ENCODE assay signal across 16 cellular contexts in genomic region chr16:82070656-82071369, GRCh38. TPM values are rescaled to one million over a fixed set of nuclear protein-coding genes. Genes with fewer than 3 reads are reported as not detected.
DNase-seq lines count a peak whose midpoint lies in the region; ATAC-seq, FAIRE-seq and TF ChIP-seq lines count a peak whose summit lies in the region.
"Had no signal": no experiment of that assay in that cellular context is flagged by ENCODE, and none has a peak within 500 bp of the region (broad histone marks: within the 10 kb centered on the region; RNA-seq: fewer than 3 reads in every experiment).

No MANE protein-coding gene starts in this region.

- H3K9me3 Mint-ChIP-seq in activated CD4-positive, alpha-beta memory T cell treated with anti-CD3 and anti-CD28 coated beads, Interleukin-2, amount 10 ng/mL, durations not matched to agents 7 days and 5 days = no peaks in the 10 kb centered on the region
- H3K9me3 Mint-ChIP-seq: activated CD8-positive, alpha-beta T cell treated with anti-CD3 and anti-CD28 coated beads for 36 hours; dendritic cell treated with granulocyte-macrophage colony-stimulating factor and Interleukin-4, amounts not matched to agents 40 ng/mL and 50 ng/mL, for 4 days had no signal

- H3K4me3 ChIP-seq in AG04450 (ENCODE audit: low read depth, low read length) = no peak overlapping the region
- peak overlapping the region in 1 of 3 experiments; percentile 8 for H3K4me3 ChIP-seq in mammary epithelial cell (replicated peaks in 1 of 3; ENCODE audit: insufficient read depth in 1 of 3, low read depth in 2 of 3, low read length in 3 of 3)
- no peak overlapping the region for H3K4me3 ChIP-seq in sigmoid colon
- H3K4me3 ChIP-seq: tibial nerve had no signal

- H4K20me1 ChIP-seq in mammary epithelial cell (ENCODE audit: insufficient read depth, low read length) = no peaks in the 10 kb centered on the region

- H3K79me2 ChIP-seq in mammary epithelial cell (ENCODE audit: insufficient read depth, low read length) = no peaks in the 10 kb centered on the region

- no peak overlapping the region for H3K4me3 Mint-ChIP-seq in activated CD4-positive, alpha-beta memory T cell treated with anti-CD3 and anti-CD28 coated beads, Interleukin-2, amount 10 ng/mL, durations not matched to agents 7 days and 5 days
- H3K4me3 Mint-ChIP-seq: activated CD8-positive, alpha-beta T cell treated with anti-CD3 and anti-CD28 coated beads for 36 hours; activated naive CD8-positive, alpha-beta T cell; dendritic cell treated with granulocyte-macrophage colony-stimulating factor and Interleukin-4, amounts not matched to agents 40 ng/mL and 50 ng/mL, for 4 days had no signal

- TF ChIP-seq CTCF in AG04450 (IDR thresholded peaks at IDR 0.05; ENCODE audit: low read depth, low read length) (no peak), mammary epithelial cell (conservative IDR thresholded peaks at IDR 0.05 in 1 of 2, IDR thresholded peaks at IDR 0.05 in 1 of 2; ENCODE audit: extremely low read depth in 1 of 2, insufficient read depth in 1 of 2, low read depth in 1 of 2, low read length in 2 of 2) (no peak), sigmoid colon (IDR thresholded peaks at IDR 0.05) (no peak)

- CTCF ChIA-PET in AG04450 (lab: Charles Lee) (no interaction called here), mammary epithelial cell (lab: Charles Lee; ENCODE audit: low non-redundant PET) (no interaction called here)
- CTCF ChIA-PET in activated CD4-positive, alpha-beta memory T cell treated with anti-CD3 and anti-CD28 coated beads, Interleukin-2, amount 10 ng/mL, durations not matched to agents 7 days and 5 days (lab: Charles Lee) = no interaction called here

- H3K27ac Mint-ChIP-seq in activated CD4-positive, alpha-beta memory T cell treated with anti-CD3 and anti-CD28 coated beads, Interleukin-2, amount 10 ng/mL, durations not matched to agents 7 days and 5 days = no peak overlapping the region
- H3K27ac Mint-ChIP-seq: activated CD8-positive, alpha-beta T cell treated with anti-CD3 and anti-CD28 coated beads for 36 hours; activated naive CD8-positive, alpha-beta T cell; dendritic cell treated with granulocyte-macrophage colony-stimulating factor and Interleukin-4, amounts not matched to agents 40 ng/mL and 50 ng/mL, for 4 days had no signal

- 0% methylated on average over 4 of the region's 4 CpGs for WGBS in mammary epithelial cell (ENCODE audit: low coverage, missing lambda C conversion rate)
- 82 to 91% methylated on average over 4 of the region's 4 CpGs for WGBS in sigmoid colon, 2 donors

- peak overlapping the region; percentile 60 for H3K4me2 ChIP-seq in mammary epithelial cell (ENCODE audit: insufficient read depth, low read depth, low read length)

- peaks cover 2% of the 10 kb centered on the region for H3K4me1 Mint-ChIP-seq in activated CD4-positive, alpha-beta memory T cell treated with anti-CD3 and anti-CD28 coated beads, Interleukin-2, amount 10 ng/mL, durations not matched to agents 7 days and 5 days

- POLR2A ChIA-PET in AG04450 (lab: Yijun Ruan, JAX) = no interaction called here
- POLR2A ChIA-PET in activated CD4-positive, alpha-beta memory T cell treated with anti-CD3 and anti-CD28 coated beads, Interleukin-2, amount 10 ng/mL, durations not matched to agents 7 days and 5 days (lab: Charles Lee) = no interaction called here

- no peak for ATAC-seq in HG02623 (IDR thresholded peaks at IDR 0.05; ENCODE audit: unreplicated experiment)
- ATAC-seq: activated CD8-positive, alpha-beta T cell treated with anti-CD3 and anti-CD28 coated beads for 36 hours had no signal

- TF ChIP-seq POLR2A in sigmoid colon (IDR thresholded peaks at IDR 0.05) = no peak

- H3K27ac ChIP-seq in AG04450 (ENCODE audit: low read depth, low read length) (no peak overlapping the region), mammary epithelial cell (ENCODE audit: insufficient read depth, low read depth, low read length) (peak overlapping the region; percentile 97), sigmoid colon (no peak overlapping the region)
- H3K27ac ChIP-seq: tibial nerve had no signal

- H3K27me3 ChIP-seq in AG04450 (ENCODE audit: control insufficient read depth, insufficient read depth, low read length) (no peaks in the 10 kb centered on the region), mammary epithelial cell (ENCODE audit: insufficient read depth, low read length) (no peaks in the 10 kb centered on the region), sigmoid colon (no peaks in the 10 kb centered on the region)
- H3K27me3 ChIP-seq: tibial nerve had no signal

- peak overlapping the region; percentile 64 for H2AFZ ChIP-seq in mammary epithelial cell (ENCODE audit: low read depth, low read length)

- no TSS peak for BruUV-seq in mammary epithelial cell (replicated peaks; lab: Mats Ljungman, UMichigan)

- peak overlapping the region; percentile 73 for H3K9ac ChIP-seq in mammary epithelial cell (ENCODE audit: insufficient read depth, low read length)

- H3K36me3 Mint-ChIP-seq in activated CD4-positive, alpha-beta memory T cell treated with anti-CD3 and anti-CD28 coated beads, Interleukin-2, amount 10 ng/mL, durations not matched to agents 7 days and 5 days (ENCODE audit: low read depth) = no peaks in the 10 kb centered on the region
- H3K36me3 Mint-ChIP-seq: activated naive CD8-positive, alpha-beta T cell had no signal

- H3K36me3 ChIP-seq in mammary epithelial cell (ENCODE audit: insufficient read depth, low read length) (no peaks in the 10 kb centered on the region), sigmoid colon (no peaks in the 10 kb centered on the region)
- H3K36me3 ChIP-seq: tibial nerve had no signal

- dilution Hi-C loops in mammary epithelial cell (cut with HindIII; ENCODE audit: low sequenced_read_pairs) = no loop called here

- no peak for TF ChIP-seq EP300 in sigmoid colon (IDR thresholded peaks at IDR 0.05)

- FAIRE-seq in HTR-8/SVneo (lab: Jason Lieb, UNC) = no peak

- H3K4me1 ChIP-seq in mammary epithelial cell (ENCODE audit: insufficient read depth, low read length) (peaks cover 31% of the 10 kb centered on the region), sigmoid colon (peaks cover 0 to 9% (median 0%) of the 10 kb centered on the region in 4 donors)
- H3K4me1 ChIP-seq: tibial nerve had no signal

- DNase-seq in AG04450 (ENCODE audit: low read depth, low spot score) (peak; percentile 26), HTR-8/SVneo (ENCODE audit: insufficient read length, low spot score) (peak; percentile 15), mammary epithelial cell (peak; percentile 96), kidney glomerular epithelial cell (lab: John Stamatoyannopoulos, UW) (peak; percentile 27), HuH-7 (ENCODE audit: low spot score) (no peak), sigmoid colon (no peak)
- no peak for DNase-seq in activated CD4-positive, alpha-beta memory T cell treated with anti-CD3 and anti-CD28 coated beads, Interleukin-2, amount 10 ng/mL, durations not matched to agents 7 days and 5 days
- DNase-seq: activated CD8-positive, alpha-beta T cell treated with anti-CD3 and anti-CD28 coated beads for 36 hours; C1 segment of cervical spinal cord; midbrain; NCI-H1930; T-helper 2 cell had no signal

- peaks cover 13% of the 10 kb centered on the region for H3K27me3 Mint-ChIP-seq in activated CD4-positive, alpha-beta memory T cell treated with anti-CD3 and anti-CD28 coated beads, Interleukin-2, amount 10 ng/mL, durations not matched to agents 7 days and 5 days

- in situ Hi-C loops in mammary epithelial cell (cut with MboI; ENCODE audit: low sequenced_read_pairs in 2 of 2) = no loop called here

- H3K9me3 ChIP-seq in AG04450 (ENCODE audit: control insufficient read depth, insufficient read depth, low read length) (no peaks in the 10 kb centered on the region), mammary epithelial cell (replicated peaks; ENCODE audit: insufficient read depth, low read length) (peaks cover 3% of the 10 kb centered on the region), sigmoid colon (no peaks in the 10 kb centered on the region)
- H3K9me3 ChIP-seq: tibial nerve had no signal

- intact Hi-C loops in mammary epithelial cell (cut with micrococcal nuclease) = loop anchor here (1.0 to 5.0 kb wide), 5 partner anchors 14 to 126 kb away; partner anchors contain the start of gene MPHOSPH6
- intact Hi-C loops in sigmoid colon (cut with DNase I) = no loop called here

RNA-seq across cellular contexts. Expression of gene HSD17B2, which starts 35.8 kb away (rescaled TPM):
- polyA plus RNA-seq in AG04450 (2011; rRNA removed) (14.0 and 14.1 TPM in 2 replicates), mammary epithelial cell (3.2 TPM), sigmoid colon (10 to 100 TPM; 27.3 to 46.0 (median 32.4) TPM)
- polyA minus RNA-seq in AG04450 (2011; rRNA and poly(A)+ RNA removed) = 11.7 and 12.6 TPM in 2 replicates
- total RNA-seq in mammary epithelial cell (1 to 10 TPM; 1.3 to 2.4 TPM), sigmoid colon (not detected)
- not detected for polyA minus RNA-seq in mammary epithelial cell
- not detected for total RNA-seq in activated CD4-positive, alpha-beta memory T cell treated with anti-CD3 and anti-CD28 coated beads, Interleukin-2, amount 10 ng/mL, durations not matched to agents 7 days and 5 days
- total RNA-seq: activated CD8-positive, alpha-beta T cell treated with anti-CD3 and anti-CD28 coated beads for 36 hours; tibial nerve had no signal

RNA-seq across cellular contexts. Expression of gene SDR42E1, which starts 59.5 kb away (rescaled TPM):
- polyA plus RNA-seq in AG04450 (2011; rRNA removed) (0.99 and 1.4 TPM in 2 replicates), mammary epithelial cell (10.6 TPM), sigmoid colon (1 to 10 TPM in 2 of 3 donors, under 1 TPM in 1; 0.60 to 3.2 (median 1.7) TPM)
- polyA minus RNA-seq in AG04450 (2011; rRNA and poly(A)+ RNA removed) = 0.87 and 1.0 TPM in 2 replicates
- total RNA-seq in mammary epithelial cell (10 to 100 TPM; 19.7 to 21.5 TPM), sigmoid colon (1 to 10 TPM in 2 of 4 donors, under 1 TPM in 2; 0.49 to 2.2 (median 1.2) TPM)
- polyA minus RNA-seq in mammary epithelial cell = 30.8 TPM
- 1 to 10 TPM; 5.8 to 5.9 TPM for total RNA-seq in activated CD4-positive, alpha-beta memory T cell treated with anti-CD3 and anti-CD28 coated beads, Interleukin-2, amount 10 ng/mL, durations not matched to agents 7 days and 5 days

Comparison
In these comparisons a context has a peak if more than half of its experiments do, and no peak if none do; other contexts are left out.
1. DNase-seq: peak in AG04450 (single experiment), HTR-8/SVneo (single experiment), mammary epithelial cell (single experiment) and kidney glomerular epithelial cell (single experiment); none in HuH-7 (single experiment), activated CD4-positive, alpha-beta memory T cell treated with anti-CD3 and anti-CD28 coated beads, Interleukin-2, amount 10 ng/mL, durations not matched to agents 7 days and 5 days (single experiment) and sigmoid colon (single experiment).